ENCODE assay signal across 12 cellular contexts in genomic region chr10:113045155-113046055, GRCh38.
DNase-seq lines count a peak whose midpoint lies in the region; ATAC-seq, FAIRE-seq and TF ChIP-seq lines count a peak whose summit lies in the region.
"Had no signal": no experiment of that assay in that cellular context is flagged by ENCODE, and none has a peak within 500 bp of the region (broad histone marks: within the 10 kb centered on the region; RNA-seq: fewer than 3 reads in every experiment).

No MANE protein-coding gene starts in this region.

- TF ChIP-seq POLR2A in GM12892 (IDR thresholded peaks at IDR 0.05; ENCODE audit: low read depth, low read length), result no peak

- H3K4me3 ChIP-seq in AG09309 (ENCODE audit: control insufficient read depth, low read depth, low read length), result no peak overlapping the region
- no peak overlapping the region for H3K4me3 ChIP-seq in mucosa of descending colon
- H3K4me3 ChIP-seq: ovary had no signal

- peak; percentile 27 for ATAC-seq in mucosa of descending colon
- ATAC-seq: CD8-positive, alpha-beta T cell had no signal

- intact Hi-C loops in mucosa of descending colon (cut with DNase I, micrococcal nuclease), result no loop called here

- TF ChIP-seq CTCF in AG09309 (IDR thresholded peaks at IDR 0.05; ENCODE audit: control insufficient read depth, insufficient read depth, low read depth, low read length, missing control alignments) (no peak), mucosa of descending colon (IDR thresholded peaks at IDR 0.05) (no peak)

- no peaks in the 10 kb centered on the region for H3K36me3 ChIP-seq in mucosa of descending colon (ENCODE audit: low read depth)
- H3K36me3 ChIP-seq: ovary had no signal

- H3K9me3 ChIP-seq in mucosa of descending colon, result no peaks in the 10 kb centered on the region
- H3K9me3 ChIP-seq: ovary had no signal

- peak; percentile 71 for DNase-seq in AG09309 (ENCODE audit: low read depth)
- peak; percentile 40 for DNase-seq in MV-4-11 (lab: John Stamatoyannopoulos, UW)
- DNase-seq in dermis blood vessel endothelial cell, result peak; percentile 73
- DNase-seq in mucosa of descending colon, result no peak
- DNase-seq in COLO829 (ENCODE audit: low spot score), result no peak
- DNase-seq in Kasumi-1 (lab: John Stamatoyannopoulos, UW), result no peak
- DNase-seq in DMS153 treated with DMSO at 0.1 percent for 48 hours (lab: John Stamatoyannopoulos, UW; ENCODE audit: unreplicated experiment), result no peak
- DNase-seq in GM12892 (ENCODE audit: insufficient read length), result no peak
- DNase-seq: CD8-positive, alpha-beta T cell; NCI-H1436 treated with DMSO at 0.1 percent for 48 hours had no signal

- no peaks in the 10 kb centered on the region for H3K4me1 ChIP-seq in mucosa of descending colon (ENCODE audit: low read depth)

- FAIRE-seq in GM12892 (lab: Jason Lieb, UNC), result no peak
- FAIRE-seq: H1 had no signal

Comparison
In these comparisons a context has a peak if more than half of its experiments do, and no peak if none do; other contexts are left out.
1. DNase-seq: peak in AG09309 (single experiment), MV-4-11 (single experiment) and dermis blood vessel endothelial cell (single experiment); none in mucosa of descending colon (0 of 3), COLO829 (single experiment), Kasumi-1 (0 of 2), DMS153 treated with DMSO at 0.1 percent for 48 hours (single experiment) and GM12892 (single experiment).